2 cellular contexts compared by ENCODE assay signal in the genomic region with DNA sequence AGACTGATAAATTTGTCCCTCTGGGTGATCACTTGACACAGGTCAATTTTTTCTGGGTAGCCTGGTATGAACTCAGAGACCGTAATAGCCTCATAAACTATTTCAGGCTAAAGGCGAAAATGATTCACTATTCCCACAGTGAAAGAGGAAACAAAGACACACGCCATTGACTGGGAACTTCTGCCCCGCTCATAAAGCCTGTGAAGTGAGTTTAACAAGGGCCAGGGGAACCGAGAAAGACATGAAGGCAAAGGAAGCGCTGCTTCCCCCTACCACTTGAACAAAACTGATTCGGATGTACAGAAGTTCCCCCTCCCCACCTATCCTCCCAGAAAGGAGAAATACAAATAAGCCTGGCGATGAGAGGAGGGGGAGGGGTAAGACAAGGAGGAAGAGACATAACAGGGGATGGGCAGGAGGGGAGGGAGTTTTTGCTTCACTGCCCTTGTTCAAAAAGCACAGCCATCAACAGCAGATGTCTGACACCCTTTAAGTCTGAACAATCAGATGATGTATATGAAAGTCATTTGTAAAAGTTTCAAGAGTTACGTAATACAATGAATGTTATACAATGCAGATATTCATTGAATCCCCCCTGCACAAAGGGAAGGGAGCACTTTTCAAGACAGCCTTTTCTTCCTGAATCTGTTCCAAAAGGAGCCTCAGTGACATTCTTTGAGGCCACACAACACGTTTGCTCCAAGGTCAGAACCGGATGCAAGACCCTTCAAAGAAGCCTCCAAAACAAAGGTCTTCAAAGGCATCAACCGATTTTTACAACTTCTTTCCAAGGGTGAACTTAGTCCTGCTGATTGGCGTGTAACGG.
TF ChIP-seq lines count a peak whose summit lies in the region.

No MANE protein-coding gene starts in this region.

TF ChIP-seq in SK-N-SH, 30 proteins besides CTCF, POLR2A, EP300 and RAD21 (continued from another document):
- TF ChIP-seq, protein P1, sequence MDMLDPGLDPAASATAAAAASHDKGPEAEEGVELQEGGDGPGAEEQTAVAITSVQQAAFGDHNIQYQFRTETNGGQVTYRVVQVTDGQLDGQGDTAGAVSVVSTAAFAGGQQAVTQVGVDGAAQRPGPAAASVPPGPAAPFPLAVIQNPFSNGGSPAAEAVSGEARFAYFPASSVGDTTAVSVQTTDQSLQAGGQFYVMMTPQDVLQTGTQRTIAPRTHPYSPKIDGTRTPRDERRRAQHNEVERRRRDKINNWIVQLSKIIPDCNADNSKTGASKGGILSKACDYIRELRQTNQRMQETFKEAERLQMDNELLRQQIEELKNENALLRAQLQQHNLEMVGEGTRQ (IDR thresholded peaks at IDR 0.05; ENCODE audit: borderline replicate concordance, low read depth, low read length): no peak
- TF ChIP-seq SIN3A (IDR thresholded peaks at IDR 0.05; ENCODE audit: borderline replicate concordance, low read depth, low read length) (no peak), GATA2 (CRISPR knock-in tag; IDR thresholded peaks at IDR 0.05) (no peak), YY1 (IDR thresholded peaks at IDR 0.05; ENCODE audit: low read depth) (no peak), NRF1 (IDR thresholded peaks at IDR 0.05; ENCODE audit: low read depth, low read length) (no peak), TAF1 (IDR thresholded peaks at IDR 0.05; ENCODE audit: borderline replicate concordance, low read depth, low read length) (no peak)

TF ChIP-seq in SK-N-SH treated with all-trans-retinoic acid at 6 μM for 48 hours, 23 proteins besides CTCF, POLR2A, EP300 and RAD21 (continued from another document):
- no peak for TF ChIP-seq RARB (CRISPR knock-in tag; IDR thresholded peaks at IDR 0.05)
